3 cellular contexts compared by ENCODE assay signal in the genomic region with DNA sequence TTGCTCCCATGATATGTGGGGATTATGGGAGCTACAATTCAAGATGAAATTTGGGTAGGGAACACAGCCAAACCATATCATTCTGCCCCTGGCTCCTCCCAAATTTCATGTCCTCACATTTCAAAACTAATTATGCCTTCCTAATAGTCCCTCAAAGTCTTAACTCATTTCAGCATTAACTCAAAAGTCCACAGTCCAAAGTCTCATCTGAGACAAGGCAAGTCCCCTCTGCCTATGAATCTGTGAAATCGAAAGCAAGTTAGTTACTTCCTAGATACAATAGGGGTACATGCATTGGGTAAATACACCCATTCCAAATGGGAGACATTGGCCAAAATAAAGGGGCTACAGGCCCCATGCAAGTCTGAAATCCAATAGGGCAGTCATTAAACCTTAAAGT.
TF ChIP-seq lines count a peak whose summit lies in the region.

No MANE protein-coding gene starts in this region.

TF ChIP-seq in GM12878, 131 proteins besides CTCF, POLR2A, EP300 and RAD21:
- TF ChIP-seq MTA2 (IDR thresholded peaks at IDR 0.05; ENCODE audit: low read depth): peak; percentile 10; the same call in 1 of the 2 replicates

TF ChIP-seq in HepG2, 621 proteins besides CTCF, POLR2A, EP300 and RAD21:
- peak; percentile 63 for TF ChIP-seq HNF4A (CRISPR knock-in tag; IDR thresholded peaks at IDR 0.05)

TF ChIP-seq in liver, 16 proteins besides CTCF, POLR2A, EP300 and RAD21:
- TF ChIP-seq HNF4G (IDR thresholded peaks at IDR 0.05): peak; percentile 75
- peak; percentile 16 for TF ChIP-seq YY1 (IDR thresholded peaks at IDR 0.05)
- peak in 1 of 2 donors; percentile 10 for TF ChIP-seq RXRA (IDR thresholded peaks at IDR 0.05)
- TF ChIP-seq MAX (IDR thresholded peaks at IDR 0.05): peak; percentile 17
- TF ChIP-seq SP1 (IDR thresholded peaks at IDR 0.05): peak; percentile 81
- peak; percentile 90 to 92 for TF ChIP-seq HNF4A (conservative IDR thresholded peaks at IDR 0.05)
- TF ChIP-seq JUND (IDR thresholded peaks at IDR 0.05): peak in 1 of 2 donors; percentile 12
